ENCODE assay signal across 5 cellular contexts in genomic region chr19:28609944-28610343, GRCh38.
"Had no signal": no experiment of that assay in that cellular context is flagged by ENCODE, and none has a peak within 500 bp of the region (broad histone marks: within the 10 kb centered on the region; RNA-seq: fewer than 3 reads in every experiment).

No MANE protein-coding gene starts in this region.

- DNase-seq: H9, HCEC 1CT, IMR-90, KBM-7 had no signal

- H3K4me1 Mint-ChIP-seq: GM23338 had no signal

- H3K4me3 ChIP-seq: GM23338 had no signal

- H3K27ac Mint-ChIP-seq: GM23338, H9 had no signal

- ATAC-seq: GM23338 had no signal

- H3K4me3 Mint-ChIP-seq: GM23338, H9 had no signal
